In the genomic region with DNA sequence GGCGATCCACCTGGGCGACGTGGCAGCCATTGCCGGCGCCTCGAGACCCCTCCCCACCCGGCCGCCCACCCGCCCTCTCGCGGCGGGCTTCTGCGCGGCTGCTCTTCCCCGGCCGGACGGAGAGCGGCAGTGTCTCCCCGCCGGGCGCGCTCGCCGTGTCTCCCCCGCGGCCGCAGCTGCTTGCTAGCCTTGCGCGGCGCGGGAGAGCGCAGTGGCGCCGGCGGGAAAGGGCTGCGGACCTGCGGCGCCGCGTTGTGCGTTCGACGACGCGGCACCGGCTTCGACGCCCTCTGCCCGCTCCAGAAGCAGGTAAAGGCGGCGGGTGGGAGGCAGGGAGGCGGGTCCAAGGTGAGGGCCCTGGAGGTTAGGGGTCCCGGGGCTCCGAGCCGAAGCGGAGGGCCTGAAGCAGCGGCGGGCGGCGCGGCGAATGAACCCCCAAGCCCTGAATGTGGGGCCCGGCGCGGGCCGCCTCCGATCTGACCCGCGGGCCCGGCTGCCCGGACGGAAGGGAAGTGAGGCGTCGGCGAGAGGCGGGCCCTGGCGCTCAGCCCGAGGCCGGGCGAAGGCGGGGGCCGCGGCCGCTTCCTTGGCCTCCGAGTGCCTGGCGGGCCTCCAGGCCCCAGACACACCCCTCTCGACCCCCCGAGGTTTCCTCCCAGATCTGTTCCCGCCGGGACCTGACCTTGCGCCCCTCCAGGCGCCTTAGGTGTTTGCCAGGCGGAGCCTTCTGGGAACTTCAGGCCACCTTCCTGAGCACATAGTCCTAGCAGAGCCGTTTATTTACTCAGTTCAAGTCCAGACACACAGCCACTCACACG, we compare ENCODE assay signal across 8 cellular contexts. TPM values are rescaled to one million over a fixed set of nuclear protein-coding genes. Genes with fewer than 3 reads are reported as not detected.
A peak's percentile ranks its signal among the peaks of the same experiment; 100 is the strongest.
DNase-seq lines count a peak whose midpoint lies in the region; ATAC-seq and TF ChIP-seq lines count a peak whose summit lies in the region.

Gene N4BP2, plus strand, starts transcription at position 129 of the 818 bp plus-strand sequence. CDS start 40,491 bp downstream, outside the sequence.

- TF ChIP-seq POLR2A in NB4 (IDR thresholded peaks at IDR 0.05; ENCODE audit: extremely low read depth, insufficient read length) (peak; percentile 42), upper lobe of left lung (IDR thresholded peaks at IDR 0.05) (peak; percentile 29 to 99 (median 92))

- H3K27me3 ChIP-seq in upper lobe of left lung, result no peaks in the 10 kb centered on the region

- peak; percentile 84 for TF ChIP-seq CTCF in GM10248 (IDR thresholded peaks at IDR 0.05; ENCODE audit: control extremely low read depth, extremely low read depth, low read depth, missing control alignments)
- TF ChIP-seq CTCF in NB4 (IDR thresholded peaks at IDR 0.05; ENCODE audit: low read depth, low read length), result peak; percentile 67
- TF ChIP-seq CTCF in upper lobe of left lung (IDR thresholded peaks at IDR 0.05), result peak; percentile 79 to 94 (median 85)

- H3K4me1 ChIP-seq in upper lobe of left lung, result peaks cover 18 to 33% (median 22%) of the 10 kb centered on the region in 4 donors

- DNase-seq in GM10248 (ENCODE audit: extremely low spot score) (peak; percentile 82), NB4 (ENCODE audit: low read depth) (peak; percentile 94), SW480 (ENCODE audit: low spot score) (peak; percentile 63), cardiac septum (ENCODE audit: low spot score) (peak; percentile 90), posterior cingulate gyrus (peak; percentile 40 to 97 (median 70)), upper lobe of left lung (peak; percentile 91 to 98)
- peak; percentile 39 for DNase-seq in activated naive CD8-positive, alpha-beta T cell treated with anti-CD3 and anti-CD28 coated beads, Interleukin-2, amount 50 U/mL, for 16 hours (ENCODE audit: low read depth, low spot score)

- WGBS in upper lobe of left lung, 2 donors, result 0% methylated on average over 2 to 8 of the region's 95 CpGs

- intact Hi-C loops in cardiac septum (cut with DNase I) (loop anchor here (1.0 to 5.0 kb wide), 6 partner anchors 80 to 600 kb away; partner anchors contain the start of genes LIAS, PDS5A, RPL9 and SMIM14), posterior cingulate gyrus (cut with DNase I) (loop anchor here (1.0 to 5.0 kb wide), 5 partner anchors 80 to 590 kb away; partner anchors contain the start of genes PDS5A, UBE2K and UGDH)

- TF ChIP-seq EP300 in upper lobe of left lung (IDR thresholded peaks at IDR 0.05), result peak in 2 of 4 donors; percentile 35 to 46

- ATAC-seq in HG02571 (IDR thresholded peaks at IDR 0.05; ENCODE audit: unreplicated experiment) (peak; percentile 46), upper lobe of left lung (ENCODE audit: low FRiP score in 2 of 2) (peak; percentile 89 to 91)

- H3K36me3 ChIP-seq in upper lobe of left lung, result no peaks in the 10 kb centered on the region

- peak within 1 kb of the TSS; percentile 99 to 100 (median 100) for H3K27ac ChIP-seq in upper lobe of left lung

- POLR2A ChIA-PET in GM10248 (lab: Yijun Ruan, JAX), result no interaction called here

- H3K9me3 ChIP-seq in upper lobe of left lung, result no peaks in the 10 kb centered on the region

- CTCF ChIA-PET in GM10248 (lab: Yijun Ruan, JAX), result interaction anchor here (1.0 to 3.1 kb wide), 17 partner anchors 10 to 785 kb away, joined by 3 to 17 read pairs (median 4); no protein-coding TSS in a partner anchor

- peak within 1 kb of the TSS; percentile 82 for H3K4me3 ChIP-seq in NB4 (ENCODE audit: low read depth, low read length)
- peak within 1 kb of the TSS; percentile 67 to 90 (median 84) for H3K4me3 ChIP-seq in upper lobe of left lung

RNA-seq across cellular contexts. Expression of gene N4BP2, which starts in this region (rescaled TPM):
- 5.2 TPM for total RNA-seq in cardiac septum
- 10 to 100 TPM in 2 of 6 donors, 1 to 10 TPM in 4; 7.1 to 29.3 (median 9.1) TPM for total RNA-seq in upper lobe of left lung

Comparison
In these comparisons a context has a peak if more than half of its experiments do, and no peak if none do; other contexts are left out.
1. Peak in every context shown above with its lines: DNase-seq, ATAC-seq, H3K4me3 ChIP-seq and H3K27ac ChIP-seq.
2. DNase-seq: peak in every context shown above with its lines; median percentile 94 in upper lobe of left lung; 94 in NB4; 90 in cardiac septum; 82 in GM10248; 70 in posterior cingulate gyrus; 63 in SW480; 39 in activated naive CD8-positive, alpha-beta T cell treated with anti-CD3 and anti-CD28 coated beads, Interleukin-2, amount 50 U/mL, for 16 hours.